ENCODE assay signal across 8 cellular contexts in genomic region chr3:32399030-32399620, GRCh38. TPM values are rescaled to one million over a fixed set of nuclear protein-coding genes. Genes with fewer than 3 reads are reported as not detected.
DNase-seq lines count a peak whose midpoint lies in the region; FAIRE-seq and TF ChIP-seq lines count a peak whose summit lies in the region.

No MANE protein-coding gene starts in this region.

- H3K36me3 ChIP-seq in KMS-11 (ENCODE audit: insufficient read depth), result no peaks in the 10 kb centered on the region
- H3K36me3 ChIP-seq in small intestine (ENCODE audit: control insufficient read depth in 2 of 2, insufficient read depth in 2 of 2, low read length in 2 of 2), result no peaks in the 10 kb centered on the region

- H3K27me3 ChIP-seq in KMS-11 (ENCODE audit: insufficient read depth, low read depth), result no peaks in the 10 kb centered on the region
- no peaks in the 10 kb centered on the region for H3K27me3 ChIP-seq in small intestine (ENCODE audit: control insufficient read depth in 2 of 2, insufficient read depth in 2 of 2, low read length in 2 of 2)

- no peak overlapping the region for H3K4me3 ChIP-seq in KMS-11 (IDR thresholded peaks at IDR 0.05; ENCODE audit: insufficient read depth, low read depth, low read length)
- H3K4me3 ChIP-seq in fibroblast of villous mesenchyme (ENCODE audit: low read depth, low read length), result no peak overlapping the region
- no peak overlapping the region for H3K4me3 ChIP-seq in small intestine (ENCODE audit: low read depth in 1 of 2, low read length in 2 of 2)

- no peaks in the 10 kb centered on the region for H3K9me3 ChIP-seq in small intestine (ENCODE audit: control insufficient read depth, low read depth)

- H3K36me3 Mint-ChIP-seq in activated naive CD4-positive, alpha-beta T cell treated with anti-CD3 and anti-CD28 coated beads for 36 hours (ENCODE audit: low read depth), result peaks cover 8% of the 10 kb centered on the region
- peaks cover 28% of the 10 kb centered on the region for H3K36me3 Mint-ChIP-seq in activated CD4-positive, alpha-beta T cell treated with anti-CD3 and anti-CD28 coated beads, Interleukin-2, amount 10 ng/mL, durations not matched to agents 7 days and 5 days (ENCODE audit: low read depth)

- H3K4me1 ChIP-seq in KMS-11 (ENCODE audit: low read depth, poor library complexity, severe bottlenecking) (peaks cover 69% of the 10 kb centered on the region), small intestine (ENCODE audit: control insufficient read depth in 2 of 2, insufficient read depth in 1 of 2, low read depth in 1 of 2, low read length in 1 of 2) (peaks cover 0 to 3% of the 10 kb centered on the region in 2 donors)

- FAIRE-seq in small intestine (lab: Jason Lieb, UNC), result no peak

- H3K27ac ChIP-seq in KMS-11, result no peak overlapping the region
- no peak overlapping the region for H3K27ac ChIP-seq in small intestine (ENCODE audit: low read depth in 1 of 2, low read length in 1 of 2)

- peak overlapping the region; percentile 59 for H3K27ac Mint-ChIP-seq in activated naive CD4-positive, alpha-beta T cell treated with anti-CD3 and anti-CD28 coated beads for 36 hours
- peak overlapping the region; percentile 80 for H3K27ac Mint-ChIP-seq in activated CD4-positive, alpha-beta T cell treated with anti-CD3 and anti-CD28 coated beads, Interleukin-2, amount 10 ng/mL, durations not matched to agents 7 days and 5 days

- WGBS in small intestine, 3 donors, result 48 to 60% (median 50%) methylated on average over 2 of the region's 2 CpGs

- no peak overlapping the region for H3K4me2 ChIP-seq in KMS-11

- CTCF ChIA-PET in activated naive CD4-positive, alpha-beta T cell treated with anti-CD3 and anti-CD28 coated beads for 36 hours (lab: Charles Lee), result interaction anchor here (0.8 to 6.3 kb wide), 4 partner anchors 19 to 63 kb away, joined by 3 to 48 read pairs (median 4); no protein-coding TSS in a partner anchor
- CTCF ChIA-PET in activated CD4-positive, alpha-beta T cell treated with anti-CD3 and anti-CD28 coated beads, Interleukin-2, amount 10 ng/mL, durations not matched to agents 7 days and 5 days (lab: Charles Lee), result interaction anchor here (1.1 to 2.7 kb wide), 2 partner anchors 34 to 69 kb away, joined by 3 to 6 read pairs; no protein-coding TSS in a partner anchor

- H3K4me3 Mint-ChIP-seq in activated naive CD4-positive, alpha-beta T cell treated with anti-CD3 and anti-CD28 coated beads for 36 hours, result no peak overlapping the region
- no peak overlapping the region for H3K4me3 Mint-ChIP-seq in activated CD4-positive, alpha-beta T cell treated with anti-CD3 and anti-CD28 coated beads, Interleukin-2, amount 10 ng/mL, durations not matched to agents 7 days and 5 days

- peaks cover 81% of the 10 kb centered on the region for H3K79me2 ChIP-seq in KMS-11 (ENCODE audit: insufficient read depth, low read depth)

- peak; percentile 75 for TF ChIP-seq CTCF in KMS-11 (conservative IDR thresholded peaks at IDR 0.05; ENCODE audit: low read depth, low read length)
- peak; percentile 61 for TF ChIP-seq CTCF in fibroblast of villous mesenchyme (IDR thresholded peaks at IDR 0.05; ENCODE audit: insufficient read depth, low read depth, low read length)

- H4K20me1 ChIP-seq in KMS-11 (ENCODE audit: insufficient read depth), result no peaks in the 10 kb centered on the region; the same call in 1 of the 2 replicates

- peak; percentile 54 for DNase-seq in activated naive CD4-positive, alpha-beta T cell treated with anti-CD3 and anti-CD28 coated beads for 36 hours
- DNase-seq in activated naive CD4-positive, alpha-beta T cell treated with anti-CD3 and anti-CD28 coated beads, Interleukin-2, amount 50 U/mL, for 16 hours, result no peak
- peak; percentile 64 for DNase-seq in activated CD4-positive, alpha-beta T cell treated with anti-CD3 and anti-CD28 coated beads, Interleukin-2, amount 10 ng/mL, durations not matched to agents 7 days and 5 days
- peak; percentile 66 for DNase-seq in fibroblast of villous mesenchyme (ENCODE audit: low read depth)
- peak; percentile 59 for DNase-seq in small intestine
- DNase-seq in NCI-H187 (lab: John Stamatoyannopoulos, UW), result no peak
- no peak for DNase-seq in epidermal melanocyte (ENCODE audit: insufficient read length, low spot score)

- POLR2A ChIA-PET in activated CD4-positive, alpha-beta T cell treated with anti-CD3 and anti-CD28 coated beads, Interleukin-2, amount 10 ng/mL, durations not matched to agents 7 days and 5 days (lab: Charles Lee), result no interaction called here

- no peak overlapping the region for H3K9ac ChIP-seq in KMS-11

- intact Hi-C loops in activated naive CD4-positive, alpha-beta T cell treated with anti-CD3 and anti-CD28 coated beads for 36 hours (cut with micrococcal nuclease), result loop anchor here (1.0 to 10.0 kb wide), 8 partner anchors 8 to 286 kb away; partner anchors contain the start of genes CMTM7 and CNOT10

- H3K27me3 Mint-ChIP-seq in activated naive CD4-positive, alpha-beta T cell treated with anti-CD3 and anti-CD28 coated beads for 36 hours (ENCODE audit: low read depth), result no peaks in the 10 kb centered on the region
- H3K27me3 Mint-ChIP-seq in activated CD4-positive, alpha-beta T cell treated with anti-CD3 and anti-CD28 coated beads, Interleukin-2, amount 10 ng/mL, durations not matched to agents 7 days and 5 days, result no peaks in the 10 kb centered on the region

- no peaks in the 10 kb centered on the region for H3K9me3 Mint-ChIP-seq in activated naive CD4-positive, alpha-beta T cell treated with anti-CD3 and anti-CD28 coated beads for 36 hours
- no peaks in the 10 kb centered on the region for H3K9me3 Mint-ChIP-seq in activated CD4-positive, alpha-beta T cell treated with anti-CD3 and anti-CD28 coated beads, Interleukin-2, amount 10 ng/mL, durations not matched to agents 7 days and 5 days

- no peak overlapping the region for H2AFZ ChIP-seq in KMS-11 (ENCODE audit: low read depth)

- H3K4me1 Mint-ChIP-seq in activated naive CD4-positive, alpha-beta T cell treated with anti-CD3 and anti-CD28 coated beads for 36 hours (ENCODE audit: low read depth), result peaks cover 69% of the 10 kb centered on the region
- peaks cover 76% of the 10 kb centered on the region for H3K4me1 Mint-ChIP-seq in activated CD4-positive, alpha-beta T cell treated with anti-CD3 and anti-CD28 coated beads, Interleukin-2, amount 10 ng/mL, durations not matched to agents 7 days and 5 days

RNA-seq across cellular contexts. Expression of gene CMTM7, which starts 7.5 kb away (rescaled TPM):
- 10 to 100 TPM; 59.1 to 60.2 TPM for total RNA-seq in activated naive CD4-positive, alpha-beta T cell treated with anti-CD3 and anti-CD28 coated beads for 36 hours
- 10 to 100 TPM; 45.9 to 62.6 TPM for total RNA-seq in activated CD4-positive, alpha-beta T cell treated with anti-CD3 and anti-CD28 coated beads, Interleukin-2, amount 10 ng/mL, durations not matched to agents 7 days and 5 days
- 8.2 and 8.4 TPM in 2 replicates for total RNA-seq in fibroblast of villous mesenchyme
- polyA plus RNA-seq in small intestine, result 1 to 10 TPM; 2.0 to 5.6 (median 3.5) TPM

Comparison
In these comparisons a context has a peak if more than half of its experiments do, and no peak if none do; other contexts are left out.
1. DNase-seq: peak in activated naive CD4-positive, alpha-beta T cell treated with anti-CD3 and anti-CD28 coated beads for 36 hours (single experiment), activated CD4-positive, alpha-beta T cell treated with anti-CD3 and anti-CD28 coated beads, Interleukin-2, amount 10 ng/mL, durations not matched to agents 7 days and 5 days (single experiment), fibroblast of villous mesenchyme (single experiment) and small intestine (single experiment); none in activated naive CD4-positive, alpha-beta T cell treated with anti-CD3 and anti-CD28 coated beads, Interleukin-2, amount 50 U/mL, for 16 hours (single experiment), NCI-H187 (0 of 2) and epidermal melanocyte (single experiment).